19 cellular contexts compared by ENCODE assay signal in the genomic region with DNA sequence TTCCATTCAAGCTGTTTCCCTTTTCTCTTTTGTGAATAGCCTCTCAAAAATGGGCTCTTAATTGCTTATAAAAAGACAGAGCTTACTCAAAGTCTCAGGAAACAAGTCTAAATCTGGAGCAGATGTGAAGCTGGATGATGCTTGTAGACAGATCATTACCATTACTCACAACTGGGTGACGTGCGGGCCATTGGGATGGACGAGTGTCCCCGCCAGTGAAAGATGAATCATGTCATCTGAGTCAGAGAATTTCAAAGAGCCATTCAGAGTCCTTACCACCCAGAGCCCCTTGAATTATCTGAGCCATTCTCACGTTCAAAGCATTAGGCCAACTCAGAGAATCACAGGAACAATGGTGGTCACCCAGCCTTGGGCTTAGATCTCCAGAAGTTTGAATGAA.
DNase-seq lines count a peak whose midpoint lies in the region; TF ChIP-seq lines count a peak whose summit lies in the region.
"Had no signal": no experiment of that assay in that cellular context is flagged by ENCODE, and none has a peak within 500 bp of the region (broad histone marks: within the 10 kb centered on the region; RNA-seq: fewer than 3 reads in every experiment).

No MANE protein-coding gene starts in this region.

- DNase-seq in AG09309 (ENCODE audit: low read depth) (peak; percentile 67), HFF-Myc (ENCODE audit: extremely low read depth, low read depth) (peak; percentile 81), adrenal gland (peak in 4 of 7 donors; percentile 26 to 58 (median 48)), endothelial cell (ENCODE audit: low spot score) (no peak), HAP-1 (ENCODE audit: low spot score in 2 of 2) (no peak), Calu3 (no peak), NCI-H524 (lab: John Stamatoyannopoulos, UW) (no peak)
- DNase-seq: activated B cell treated with CpG ODN at 0.5 μM for 24 hours; activated CD8-positive, alpha-beta memory T cell treated with anti-CD3 and anti-CD28 coated beads, Interleukin-2, amount 10 ng/mL, durations not matched to agents 7 days and 5 days; activated naive CD4-positive, alpha-beta T cell treated with anti-CD3 and anti-CD28 coated beads for 36 hours; DMS79 treated with DMSO at 0.1 percent for 48 hours; heart left ventricle; NCI-H1092 treated with DMSO at 0.1 percent for 48 hours; NCI-H226; stomach had no signal

- H3K4me1 ChIP-seq in adrenal gland (replicated peaks in 1 of 2) (no peaks in the 10 kb centered on the region), mesodermal cell (ENCODE audit: control insufficient read depth, insufficient read depth, low read length, poor library complexity, severe bottlenecking) (no peaks in the 10 kb centered on the region), HAP-1 (no peaks in the 10 kb centered on the region)
- H3K4me1 ChIP-seq: heart left ventricle, parathyroid adenoma, stomach had no signal

- H3K4me1 Mint-ChIP-seq in endothelial cell (ENCODE audit: unreplicated experiment) (peaks cover 6% of the 10 kb centered on the region), Calu3 (ENCODE audit: low read depth, unreplicated experiment) (no peaks in the 10 kb centered on the region)
- H3K4me1 Mint-ChIP-seq: activated B cell treated with CpG ODN at 0.5 μM for 24 hours; activated CD8-positive, alpha-beta memory T cell treated with anti-CD3 and anti-CD28 coated beads, Interleukin-2, amount 10 ng/mL, durations not matched to agents 7 days and 5 days had no signal

- BruUV-seq in Calu3 (replicated peaks; lab: Mats Ljungman, UMichigan), result no TSS peak

- H3K9me3 ChIP-seq in adrenal gland (replicated peaks in 1 of 3), result no peaks in the 10 kb centered on the region
- H3K9me3 ChIP-seq in mesodermal cell (ENCODE audit: control insufficient read depth, low read length), result no peaks in the 10 kb centered on the region
- no peaks in the 10 kb centered on the region for H3K9me3 ChIP-seq in HAP-1
- H3K9me3 ChIP-seq: stomach had no signal

- no peaks in the 10 kb centered on the region for H3K9me3 Mint-ChIP-seq in endothelial cell (ENCODE audit: unreplicated experiment)
- H3K9me3 Mint-ChIP-seq in Calu3 (ENCODE audit: low read depth, unreplicated experiment), result no peaks in the 10 kb centered on the region
- H3K9me3 Mint-ChIP-seq: activated B cell treated with CpG ODN at 0.5 μM for 24 hours; activated naive CD4-positive, alpha-beta T cell treated with anti-CD3 and anti-CD28 coated beads for 36 hours had no signal

- H3K4me3 ChIP-seq in AG09309 (ENCODE audit: control insufficient read depth, low read depth, low read length) (no peak overlapping the region), HFF-Myc (replicated peaks; ENCODE audit: low read depth, low read length) (no peak overlapping the region), adrenal gland (no peak overlapping the region), mesodermal cell (ENCODE audit: extremely low read depth, insufficient read depth, low read length, poor library complexity, severe bottlenecking) (no peak overlapping the region), HAP-1 (no peak overlapping the region)
- H3K4me3 ChIP-seq: BLaER1 treated with 17β-estradiol and CSF1 and Interleukin-3, amounts not matched to agents 10 nM and 100 nM; cardiac muscle cell; heart left ventricle; stomach had no signal

- no peaks in the 10 kb centered on the region for H3K36me3 ChIP-seq in adrenal gland (replicated peaks in 1 of 2)
- no peaks in the 10 kb centered on the region for H3K36me3 ChIP-seq in mesodermal cell (ENCODE audit: control insufficient read depth, insufficient read depth, low read length)
- H3K36me3 ChIP-seq in HAP-1 (replicated peaks), result no peaks in the 10 kb centered on the region
- H3K36me3 ChIP-seq: BLaER1 treated with 17β-estradiol and CSF1 and Interleukin-3, amounts not matched to agents 10 nM and 100 nM; cardiac muscle cell; heart left ventricle; stomach had no signal

- intact Hi-C loops in adrenal gland (cut with DNase I) (no loop called here), Calu3 (cut with micrococcal nuclease; ENCODE audit: unreplicated experiment) (no loop called here)

- H3K27me3 ChIP-seq in adrenal gland, result no peaks in the 10 kb centered on the region
- no peaks in the 10 kb centered on the region for H3K27me3 ChIP-seq in HAP-1 (ENCODE audit: low read depth)
- H3K27me3 ChIP-seq: BLaER1 treated with 17β-estradiol and CSF1 and Interleukin-3, amounts not matched to agents 10 nM and 100 nM; cardiac muscle cell; heart left ventricle; stomach had no signal

- H3K27ac Mint-ChIP-seq in endothelial cell (ENCODE audit: unreplicated experiment), result no peak overlapping the region
- no peak overlapping the region for H3K27ac Mint-ChIP-seq in Calu3 (ENCODE audit: unreplicated experiment)
- H3K27ac Mint-ChIP-seq: activated B cell treated with CpG ODN at 0.5 μM for 24 hours; activated CD8-positive, alpha-beta memory T cell treated with anti-CD3 and anti-CD28 coated beads, Interleukin-2, amount 10 ng/mL, durations not matched to agents 7 days and 5 days; activated naive CD4-positive, alpha-beta T cell treated with anti-CD3 and anti-CD28 coated beads for 36 hours had no signal

- CTCF ChIA-PET in Calu3 (lab: Charles Lee), result no interaction called here

- H3K36me3 Mint-ChIP-seq in endothelial cell (ENCODE audit: low read depth, unreplicated experiment) (peaks cover 17% of the 10 kb centered on the region), Calu3 (ENCODE audit: insufficient read depth, unreplicated experiment) (peaks cover 5% of the 10 kb centered on the region)
- H3K36me3 Mint-ChIP-seq: activated CD8-positive, alpha-beta memory T cell treated with anti-CD3 and anti-CD28 coated beads, Interleukin-2, amount 10 ng/mL, durations not matched to agents 7 days and 5 days had no signal

- 26 to 59% (median 41%) methylated on average over 5 of the region's 5 CpGs for WGBS in adrenal gland, 4 donors
- 70 to 71% methylated on average over 3 to 5 of the region's 5 CpGs for WGBS in mesodermal cell (ENCODE audit: insufficient coverage in 2 of 2), 2 experiments

- no peak overlapping the region for H3K27ac ChIP-seq in adrenal gland
- peak overlapping the region; percentile 3 for H3K27ac ChIP-seq in mesodermal cell (ENCODE audit: low read depth, low read length, severe bottlenecking)
- H3K27ac ChIP-seq: BLaER1 treated with 17β-estradiol and CSF1 and Interleukin-3, amounts not matched to agents 10 nM and 100 nM; cardiac muscle cell; heart left ventricle; parathyroid adenoma; stomach had no signal

- TF ChIP-seq POLR2A in adrenal gland (IDR thresholded peaks at IDR 0.05), result no peak

- H3K27me3 Mint-ChIP-seq in endothelial cell (ENCODE audit: unreplicated experiment) (peaks cover 4% of the 10 kb centered on the region), Calu3 (ENCODE audit: unreplicated experiment) (peaks cover 16% of the 10 kb centered on the region)

- no peak for TF ChIP-seq CTCF in AG09309 (IDR thresholded peaks at IDR 0.05; ENCODE audit: control insufficient read depth, insufficient read depth, low read depth, low read length, missing control alignments)
- no peak for TF ChIP-seq CTCF in HFF-Myc (IDR thresholded peaks at IDR 0.05; ENCODE audit: low read depth, low read length, missing control alignments)
- TF ChIP-seq CTCF in adrenal gland (IDR thresholded peaks at IDR 0.05), result no peak
- TF ChIP-seq CTCF in endothelial cell (IDR thresholded peaks at IDR 0.05; ENCODE audit: unreplicated experiment), result no peak
- TF ChIP-seq CTCF in Calu3 (IDR thresholded peaks at IDR 0.05; ENCODE audit: unreplicated experiment), result no peak

- no peak overlapping the region for H3K4me3 Mint-ChIP-seq in endothelial cell (ENCODE audit: unreplicated experiment)
- H3K4me3 Mint-ChIP-seq in Calu3 (ENCODE audit: low read depth, unreplicated experiment), result no peak overlapping the region
- H3K4me3 Mint-ChIP-seq: activated B cell treated with CpG ODN at 0.5 μM for 24 hours; activated CD8-positive, alpha-beta memory T cell treated with anti-CD3 and anti-CD28 coated beads, Interleukin-2, amount 10 ng/mL, durations not matched to agents 7 days and 5 days; activated naive CD4-positive, alpha-beta T cell treated with anti-CD3 and anti-CD28 coated beads for 36 hours had no signal

- in situ Hi-C loops in HAP-1 (cut with MboI; ENCODE audit: low sequenced_read_pairs), result no loop called here

Comparison
In these comparisons a context has a peak if more than half of its experiments do, and no peak if none do; other contexts are left out.
1. DNase-seq: peak in AG09309 (single experiment), HFF-Myc (single experiment) and adrenal gland (4 of 7); none in endothelial cell (single experiment), HAP-1 (0 of 2), Calu3 (single experiment) and NCI-H524 (0 of 2).